ENCODE assay signal across 1 cellular context in the genomic region with DNA sequence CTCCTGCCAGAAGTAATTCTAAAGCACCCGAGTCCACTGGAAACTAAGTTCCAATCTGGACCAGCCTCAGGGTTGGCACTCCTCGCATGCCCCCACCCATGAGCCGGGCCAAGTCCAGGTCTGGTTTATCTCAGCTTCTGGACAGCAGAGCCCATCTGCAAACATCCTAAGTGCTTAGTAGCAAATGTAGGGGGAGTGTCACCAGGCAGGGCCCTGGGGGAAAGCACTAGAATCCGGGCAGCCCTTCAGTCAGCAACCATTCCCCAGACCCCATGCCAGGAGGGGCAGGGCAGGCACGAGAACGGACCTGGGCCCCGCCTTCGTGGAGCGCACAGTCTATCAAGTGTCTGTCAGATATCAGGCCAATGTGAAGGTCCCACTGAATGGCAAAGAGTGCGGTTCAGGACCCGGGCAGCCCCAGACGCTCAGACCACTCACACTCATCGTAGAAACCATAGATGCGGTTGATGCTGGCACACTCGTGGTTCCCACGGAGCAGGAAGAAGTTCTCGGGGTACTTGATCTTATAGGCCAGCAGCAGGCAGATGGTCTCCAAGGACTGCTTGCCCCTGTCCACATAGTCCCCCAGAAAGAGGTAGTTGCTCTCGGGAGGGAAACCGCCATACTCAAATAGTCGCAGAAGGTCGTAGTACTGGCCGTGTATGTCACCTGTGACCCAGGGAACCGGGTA.
TF ChIP-seq lines count a peak whose summit lies in the region.

No MANE protein-coding gene starts in this region.

TF ChIP-seq in HCT116, 20 proteins besides CTCF, POLR2A, EP300 and RAD21:
- TF ChIP-seq EZH2phosphoT487 (IDR thresholded peaks at IDR 0.05; ENCODE audit: borderline replicate concordance), result no peak
- no peak for TF ChIP-seq YY1 (IDR thresholded peaks at IDR 0.05; ENCODE audit: extremely low read depth, insufficient replicate concordance, low read depth, low read length)
- TF ChIP-seq JUND (IDR thresholded peaks at IDR 0.05), result no peak
- no peak for TF ChIP-seq CBX3 (IDR thresholded peaks at IDR 0.05; ENCODE audit: low read depth)
- no peak for TF ChIP-seq CEBPB (IDR thresholded peaks at IDR 0.05; ENCODE audit: low read depth)
- TF ChIP-seq TCF7L2 (IDR thresholded peaks at IDR 0.05; ENCODE audit: borderline replicate concordance, extremely low read depth, insufficient read depth, insufficient read length), result no peak
- no peak for TF ChIP-seq ZFX (IDR thresholded peaks at IDR 0.05)
- TF ChIP-seq, protein P1, sequence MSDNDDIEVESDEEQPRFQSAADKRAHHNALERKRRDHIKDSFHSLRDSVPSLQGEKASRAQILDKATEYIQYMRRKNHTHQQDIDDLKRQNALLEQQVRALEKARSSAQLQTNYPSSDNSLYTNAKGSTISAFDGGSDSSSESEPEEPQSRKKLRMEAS (IDR thresholded peaks at IDR 0.05), result no peak
- TF ChIP-seq SIN3A (IDR thresholded peaks at IDR 0.05; ENCODE audit: low read depth), result no peak
- TF ChIP-seq POLR2AphosphoS5 (IDR thresholded peaks at IDR 0.05; ENCODE audit: low read depth, low read length), result no peak
- no peak for TF ChIP-seq ELF1 (IDR thresholded peaks at IDR 0.05; ENCODE audit: borderline replicate concordance, low read depth)
- TF ChIP-seq SP1 (IDR thresholded peaks at IDR 0.05; ENCODE audit: low read depth), result no peak
- TF ChIP-seq, protein P2, sequence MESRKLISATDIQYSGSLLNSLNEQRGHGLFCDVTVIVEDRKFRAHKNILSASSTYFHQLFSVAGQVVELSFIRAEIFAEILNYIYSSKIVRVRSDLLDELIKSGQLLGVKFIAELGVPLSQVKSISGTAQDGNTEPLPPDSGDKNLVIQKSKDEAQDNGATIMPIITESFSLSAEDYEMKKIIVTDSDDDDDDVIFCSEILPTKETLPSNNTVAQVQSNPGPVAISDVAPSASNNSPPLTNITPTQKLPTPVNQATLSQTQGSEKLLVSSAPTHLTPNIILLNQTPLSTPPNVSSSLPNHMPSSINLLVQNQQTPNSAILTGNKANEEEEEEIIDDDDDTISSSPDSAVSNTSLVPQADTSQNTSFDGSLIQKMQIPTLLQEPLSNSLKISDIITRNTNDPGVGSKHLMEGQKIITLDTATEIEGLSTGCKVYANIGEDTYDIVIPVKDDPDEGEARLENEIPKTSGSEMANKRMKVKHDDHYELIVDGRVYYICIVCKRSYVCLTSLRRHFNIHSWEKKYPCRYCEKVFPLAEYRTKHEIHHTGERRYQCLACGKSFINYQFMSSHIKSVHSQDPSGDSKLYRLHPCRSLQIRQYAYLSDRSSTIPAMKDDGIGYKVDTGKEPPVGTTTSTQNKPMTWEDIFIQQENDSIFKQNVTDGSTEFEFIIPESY (IDR thresholded peaks at IDR 0.05; ENCODE audit: extremely low read depth, insufficient replicate concordance, low read length), result no peak
- TF ChIP-seq, protein P3, sequence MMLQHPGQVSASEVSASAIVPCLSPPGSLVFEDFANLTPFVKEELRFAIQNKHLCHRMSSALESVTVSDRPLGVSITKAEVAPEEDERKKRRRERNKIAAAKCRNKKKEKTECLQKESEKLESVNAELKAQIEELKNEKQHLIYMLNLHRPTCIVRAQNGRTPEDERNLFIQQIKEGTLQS (IDR thresholded peaks at IDR 0.05), result no peak
- TF ChIP-seq SRF (IDR thresholded peaks at IDR 0.05; ENCODE audit: low read depth), result no peak
- TF ChIP-seq, protein P4, sequence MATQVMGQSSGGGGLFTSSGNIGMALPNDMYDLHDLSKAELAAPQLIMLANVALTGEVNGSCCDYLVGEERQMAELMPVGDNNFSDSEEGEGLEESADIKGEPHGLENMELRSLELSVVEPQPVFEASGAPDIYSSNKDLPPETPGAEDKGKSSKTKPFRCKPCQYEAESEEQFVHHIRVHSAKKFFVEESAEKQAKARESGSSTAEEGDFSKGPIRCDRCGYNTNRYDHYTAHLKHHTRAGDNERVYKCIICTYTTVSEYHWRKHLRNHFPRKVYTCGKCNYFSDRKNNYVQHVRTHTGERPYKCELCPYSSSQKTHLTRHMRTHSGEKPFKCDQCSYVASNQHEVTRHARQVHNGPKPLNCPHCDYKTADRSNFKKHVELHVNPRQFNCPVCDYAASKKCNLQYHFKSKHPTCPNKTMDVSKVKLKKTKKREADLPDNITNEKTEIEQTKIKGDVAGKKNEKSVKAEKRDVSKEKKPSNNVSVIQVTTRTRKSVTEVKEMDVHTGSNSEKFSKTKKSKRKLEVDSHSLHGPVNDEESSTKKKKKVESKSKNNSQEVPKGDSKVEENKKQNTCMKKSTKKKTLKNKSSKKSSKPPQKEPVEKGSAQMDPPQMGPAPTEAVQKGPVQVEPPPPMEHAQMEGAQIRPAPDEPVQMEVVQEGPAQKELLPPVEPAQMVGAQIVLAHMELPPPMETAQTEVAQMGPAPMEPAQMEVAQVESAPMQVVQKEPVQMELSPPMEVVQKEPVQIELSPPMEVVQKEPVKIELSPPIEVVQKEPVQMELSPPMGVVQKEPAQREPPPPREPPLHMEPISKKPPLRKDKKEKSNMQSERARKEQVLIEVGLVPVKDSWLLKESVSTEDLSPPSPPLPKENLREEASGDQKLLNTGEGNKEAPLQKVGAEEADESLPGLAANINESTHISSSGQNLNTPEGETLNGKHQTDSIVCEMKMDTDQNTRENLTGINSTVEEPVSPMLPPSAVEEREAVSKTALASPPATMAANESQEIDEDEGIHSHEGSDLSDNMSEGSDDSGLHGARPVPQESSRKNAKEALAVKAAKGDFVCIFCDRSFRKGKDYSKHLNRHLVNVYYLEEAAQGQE (IDR thresholded peaks at IDR 0.05; ENCODE audit: low read depth), result no peak
- no peak for TF ChIP-seq EZH2 (IDR thresholded peaks at IDR 0.05)
- no peak for TF ChIP-seq FOSL1 (IDR thresholded peaks at IDR 0.05; ENCODE audit: low read depth)
- TF ChIP-seq EGR1 (IDR thresholded peaks at IDR 0.05; ENCODE audit: low read depth), result no peak
